In the genomic region with DNA sequence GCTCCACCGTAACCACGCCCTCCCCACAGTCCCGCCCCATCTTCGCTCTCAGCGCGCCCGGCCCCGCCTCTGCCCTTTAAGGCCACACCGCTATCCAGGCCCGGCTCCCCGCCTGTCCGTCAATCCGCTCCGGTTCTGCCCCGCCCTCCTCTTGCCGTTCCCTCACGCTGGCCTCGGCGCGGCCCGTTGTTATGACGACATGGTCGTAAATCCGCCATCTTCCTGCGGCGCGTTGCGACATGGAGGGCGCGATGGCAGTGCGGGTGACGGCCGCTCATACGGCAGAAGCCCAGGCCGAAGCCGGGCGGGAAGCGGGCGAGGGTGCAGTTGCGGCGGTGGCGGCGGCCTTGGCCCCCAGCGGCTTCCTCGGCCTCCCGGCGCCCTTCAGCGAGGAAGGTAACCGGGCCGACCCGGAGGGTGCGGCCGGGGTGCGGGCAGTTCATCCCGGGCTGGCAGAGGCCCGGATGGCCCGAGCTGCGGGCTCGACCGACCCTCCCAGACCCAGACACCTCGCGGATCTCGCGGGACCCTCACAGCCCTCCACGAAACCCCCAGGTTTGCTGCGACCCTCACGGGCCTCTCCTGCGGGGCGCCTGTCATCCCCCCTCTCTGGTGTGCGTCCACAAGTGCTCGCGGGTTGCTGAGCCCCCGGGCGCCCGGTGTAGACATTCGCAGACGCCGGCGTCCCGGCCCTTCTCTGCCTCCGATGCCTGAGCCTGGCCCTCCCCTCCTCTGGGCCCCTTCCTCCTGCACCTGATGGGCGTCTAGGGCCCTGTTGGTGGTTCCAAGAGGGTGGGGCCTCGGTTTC, we compare ENCODE assay signal across 8 cellular contexts. TPM values are rescaled to one million over a fixed set of nuclear protein-coding genes. Genes with fewer than 3 reads are reported as not detected.
A peak's percentile ranks its signal among the peaks of the same experiment; 100 is the strongest.
DNase-seq lines count a peak whose midpoint lies in the region; ATAC-seq and TF ChIP-seq lines count a peak whose summit lies in the region.

Gene E4F1, plus strand, starts transcription at position 217 of the 808 bp plus-strand sequence. Its CDS starts 23 bp downstream, at position 240.

- H3K27me3 Mint-ChIP-seq in CD8-positive, alpha-beta T cell (ENCODE audit: low read depth) = no peaks in the 10 kb centered on the region

- H3K4me3 ChIP-seq in CD8-positive, alpha-beta T cell (ENCODE audit: low read depth, low read length) = peak within 1 kb of the TSS; percentile 81

- H3K4me3 Mint-ChIP-seq in CD8-positive, alpha-beta T cell = peak within 1 kb of the TSS; percentile 94

- H3K27me3 ChIP-seq in CD8-positive, alpha-beta T cell (ENCODE audit: insufficient read depth, low read length) = no peaks in the 10 kb centered on the region

- TF ChIP-seq CTCF in CD8-positive, alpha-beta T cell (IDR thresholded peaks at IDR 0.05) = no peak

- DNase-seq in CD8-positive, alpha-beta T cell = peak; percentile 97 to 99 (median 98)
- DNase-seq in HS-27A (ENCODE audit: low read depth) (peak; percentile 94), NK-92 (lab: John Stamatoyannopoulos, UW; ENCODE audit: unreplicated experiment) (peak; percentile 89), lung microvascular endothelial cell (ENCODE audit: low read depth in 2 of 2) (peak; percentile 100)
- DNase-seq in activated CD8-positive, alpha-beta memory T cell treated with anti-CD3 and anti-CD28 coated beads for 24 hours = peak; percentile 99
- DNase-seq in effector CD8-positive, alpha-beta T cell (lab: John Stamatoyannopoulos, UW) = peak; percentile 97
- peak; percentile 100 for DNase-seq in stimulated activated CD4-positive, alpha-beta T cell treated with anti-CD3 and anti-CD28 coated beads, TNF-alpha, amount 100 ng/mL, for 48 hours (ENCODE audit: low read depth in 3 of 3)

- no peaks in the 10 kb centered on the region for H3K36me3 ChIP-seq in CD8-positive, alpha-beta T cell (ENCODE audit: insufficient read depth, low read length)

- no peaks in the 10 kb centered on the region for H3K9me3 ChIP-seq in CD8-positive, alpha-beta T cell (ENCODE audit: low read length)

- H3K27ac Mint-ChIP-seq in CD8-positive, alpha-beta T cell = peak within 1 kb of the TSS; percentile 85

- peaks cover 13% of the 10 kb centered on the region for H3K4me1 ChIP-seq in CD8-positive, alpha-beta T cell (ENCODE audit: insufficient read depth, low read length)

- H3K9me3 Mint-ChIP-seq in CD8-positive, alpha-beta T cell = no peaks in the 10 kb centered on the region

- peaks cover 22% of the 10 kb centered on the region for H3K4me1 Mint-ChIP-seq in CD8-positive, alpha-beta T cell (ENCODE audit: low read depth)

- intact Hi-C loops in CD8-positive, alpha-beta T cell (cut with DNase I, micrococcal nuclease) = loop anchor here (1.0 to 5.0 kb wide), 10 partner anchors 8 to 290 kb away; partner anchors contain the start of genes ECI1 (in 2 of the 2), MLST8 (in 2 of the 2), RNPS1 (in 2 of the 2) and TRAF7 (in 2 of the 2)

- peak; percentile 96 for ATAC-seq in CD8-positive, alpha-beta T cell
- peak; percentile 93 for ATAC-seq in GM19467 (IDR thresholded peaks at IDR 0.05; ENCODE audit: unreplicated experiment)

- H3K27ac ChIP-seq in CD8-positive, alpha-beta T cell (ENCODE audit: low read depth, low read length) = peak within 1 kb of the TSS; percentile 76

- H3K36me3 Mint-ChIP-seq in CD8-positive, alpha-beta T cell = peaks cover 9% of the 10 kb centered on the region

- CTCF ChIA-PET in CD8-positive, alpha-beta T cell (lab: Charles Lee) = no interaction called here

- POLR2A ChIA-PET in CD8-positive, alpha-beta T cell (lab: Charles Lee) = interaction anchor here (1.2 to 1.6 kb wide), 3 partner anchors 11 to 28 kb away, joined by 3 to 5 read pairs (median 4); partner anchors contain the start of gene ECI1

RNA-seq across cellular contexts. Expression of gene E4F1, which starts in this region (rescaled TPM):
- 10 to 100 TPM; 36.3 to 37.5 TPM for total RNA-seq in CD8-positive, alpha-beta T cell
- total RNA-seq in lung microvascular endothelial cell = 16.1 and 20.8 TPM in 2 replicates

Comparison
In these comparisons a context has a peak if more than half of its experiments do, and no peak if none do; other contexts are left out.
1. Peak in every context shown above with its lines: DNase-seq, ATAC-seq, H3K4me3 ChIP-seq and H3K27ac ChIP-seq.